In genomic region chr18:13220326-13220991, GRCh38 we compare ENCODE assay signal across 12 cellular contexts. TPM values are rescaled to one million over a fixed set of nuclear protein-coding genes. Genes with fewer than 3 reads are reported as not detected.
DNase-seq lines count a peak whose midpoint lies in the region; ATAC-seq and TF ChIP-seq lines count a peak whose summit lies in the region.
"Had no signal": no experiment of that assay in that cellular context is flagged by ENCODE, and none has a peak within 500 bp of the region (broad histone marks: within the 10 kb centered on the region; RNA-seq: fewer than 3 reads in every experiment).

No MANE protein-coding gene starts in this region.

- no peak for ATAC-seq in upper lobe of right lung
- ATAC-seq: sciatic nerve had no signal

- H3K27me3 Mint-ChIP-seq in activated T-cell treated with anti-CD3 and anti-CD28 coated beads, Interleukin-2, amount 50 U/mL, for 24 hours: peaks cover 16% of the 10 kb centered on the region

- H3K4me1 Mint-ChIP-seq in activated T-cell treated with anti-CD3 and anti-CD28 coated beads, Interleukin-2, amount 50 U/mL, for 24 hours (ENCODE audit: low read depth): peaks cover 44% of the 10 kb centered on the region

- TF ChIP-seq EP300 in tibial nerve (IDR thresholded peaks at IDR 0.05): peak in 1 of 2 donors; percentile 5

- no peak for TF ChIP-seq POLR2A in tibial nerve (IDR thresholded peaks at IDR 0.05)

- H3K4me3 ChIP-seq in mesodermal cell (ENCODE audit: extremely low read depth, insufficient read depth, low read length, poor library complexity, severe bottlenecking) (no peak overlapping the region), tibial nerve (peak overlapping the region in 1 of 4 donors; percentile 87), upper lobe of right lung (no peak overlapping the region)

- H3K36me3 Mint-ChIP-seq in activated T-cell treated with anti-CD3 and anti-CD28 coated beads, Interleukin-2, amount 50 U/mL, for 24 hours (ENCODE audit: low read depth): no peaks in the 10 kb centered on the region

- H3K4me1 ChIP-seq in mesodermal cell (ENCODE audit: control insufficient read depth, insufficient read depth, low read length, poor library complexity, severe bottlenecking): peaks cover 42% of the 10 kb centered on the region
- H3K4me1 ChIP-seq in tibial nerve: peaks cover 0 to 78% (median 52%) of the 10 kb centered on the region in 4 donors
- peaks cover 53% of the 10 kb centered on the region for H3K4me1 ChIP-seq in upper lobe of right lung

- peak overlapping the region; percentile 81 for H3K4me3 Mint-ChIP-seq in activated T-cell treated with anti-CD3 and anti-CD28 coated beads, Interleukin-2, amount 50 U/mL, for 24 hours

- intact Hi-C loops in upper lobe of right lung (cut with DNase I): no loop called here

- no peaks in the 10 kb centered on the region for H3K9me3 Mint-ChIP-seq in activated T-cell treated with anti-CD3 and anti-CD28 coated beads, Interleukin-2, amount 50 U/mL, for 24 hours
- H3K9me3 Mint-ChIP-seq: activated T-helper 2 cell treated with anti-CD3 and anti-CD28 coated beads, Interferon-gamma antibody, Interleukin-2, Interleukin-4, amounts not matched to agents 10 μg/mL and 5 μg/mL and 100 μg/mL, durations not matched to agents 14 hours and 24 hours and 36 hours had no signal

- no peak overlapping the region for H3K27ac Mint-ChIP-seq in activated T-cell treated with anti-CD3 and anti-CD28 coated beads, Interleukin-2, amount 50 U/mL, for 24 hours
- H3K27ac Mint-ChIP-seq: activated T-helper 2 cell treated with anti-CD3 and anti-CD28 coated beads, Interferon-gamma antibody, Interleukin-2, Interleukin-4, amounts not matched to agents 10 μg/mL and 5 μg/mL and 100 μg/mL, durations not matched to agents 14 hours and 24 hours and 36 hours had no signal

- H3K27me3 ChIP-seq in tibial nerve (peaks cover 0 to 7% of the 10 kb centered on the region in 2 donors), upper lobe of right lung (no peaks in the 10 kb centered on the region)

- no peaks in the 10 kb centered on the region for H3K36me3 ChIP-seq in mesodermal cell (ENCODE audit: control insufficient read depth, insufficient read depth, low read length)
- H3K36me3 ChIP-seq in tibial nerve: no peaks in the 10 kb centered on the region
- no peaks in the 10 kb centered on the region for H3K36me3 ChIP-seq in upper lobe of right lung

- H3K9me3 ChIP-seq in mesodermal cell (ENCODE audit: control insufficient read depth, low read length) (no peaks in the 10 kb centered on the region), tibial nerve (no peaks in the 10 kb centered on the region), upper lobe of right lung (no peaks in the 10 kb centered on the region)

- TF ChIP-seq CTCF in tibial nerve (IDR thresholded peaks at IDR 0.05) (no peak), upper lobe of right lung (IDR thresholded peaks at IDR 0.05) (no peak)

- no peak for DNase-seq in activated T-cell treated with anti-CD3 and anti-CD28 coated beads, Interleukin-2, amount 50 U/mL, for 24 hours
- DNase-seq in activated T-cell treated with anti-CD3 and anti-CD28 coated beads, Interleukin-2, amount 50 U/mL, for 48 hours: no peak
- peak; percentile 16 for DNase-seq in amniotic epithelial cell (ENCODE audit: low read depth)
- DNase-seq in tibial nerve (ENCODE audit: low spot score in 2 of 2): no peak
- DNase-seq in stimulated activated naive CD4-positive, alpha-beta T cell treated with Interleukin-2 at 50 U/mL for 16 hours (lab: John Stamatoyannopoulos, UW): no peak
- DNase-seq in upper lobe of right lung: no peak
- DNase-seq in OCI-M1 (lab: John Stamatoyannopoulos, UW): no peak
- DNase-seq: NCI-H2171 had no signal

- 65 to 76% methylated on average over 7 to 10 of the region's 10 CpGs for WGBS in mesodermal cell (ENCODE audit: insufficient coverage in 2 of 2), 2 experiments
- WGBS in tibial nerve, 2 donors: 57 to 59% methylated on average over 10 of the region's 10 CpGs

- H3K27ac ChIP-seq in mesodermal cell (ENCODE audit: low read depth, low read length, severe bottlenecking) (peak overlapping the region; percentile 1), tibial nerve (peak overlapping the region in 3 of 4 donors; percentile 30 to 57 (median 32)), upper lobe of right lung (no peak overlapping the region)
- H3K27ac ChIP-seq: HL-60 had no signal

RNA-seq across cellular contexts. Expression of gene LDLRAD4, which starts 1.9 kb away (rescaled TPM):
- polyA plus RNA-seq in mesodermal cell (2013, experiment 1 of 2): 6.0 TPM
- polyA plus RNA-seq in mesodermal cell (2013, experiment 2 of 2): 4.9 TPM
- total RNA-seq in tibial nerve (10 to 100 TPM; 14.0 to 36.9 (median 29.3) TPM), upper lobe of right lung (18.4 TPM)
